Comparison of ENCODE assay signal across 8 cellular contexts in genomic region chr3:46866720-46867549, GRCh38. TPM values are rescaled to one million over a fixed set of nuclear protein-coding genes. Genes with fewer than 3 reads are reported as not detected.
DNase-seq lines count a peak whose midpoint lies in the region; ATAC-seq and TF ChIP-seq lines count a peak whose summit lies in the region.

No MANE protein-coding gene starts in this region.

- H3K27ac ChIP-seq in C4-2B (peak overlapping the region; percentile 27), ascending aorta (peak overlapping the region; percentile 39 to 74)

- ATAC-seq in HG02852 (IDR thresholded peaks at IDR 0.05; ENCODE audit: unreplicated experiment): no peak

- H3K36me3 ChIP-seq in ascending aorta: no peaks in the 10 kb centered on the region

- H3K4me3 ChIP-seq in HFF-Myc (replicated peaks; ENCODE audit: low read depth, low read length) (no peak overlapping the region), ascending aorta (peak overlapping the region in 1 of 2 donors; percentile 29)

- no peaks in the 10 kb centered on the region for H3K27me3 ChIP-seq in ascending aorta

- peaks cover 15 to 25% of the 10 kb centered on the region in 2 donors for H3K4me1 ChIP-seq in ascending aorta

- DNase-seq in HFF-Myc (ENCODE audit: extremely low read depth, low read depth) (no peak), T-helper 22 cell (ENCODE audit: low read depth) (peak; percentile 38), ascending aorta (ENCODE audit: low spot score in 2 of 2) (peak in 1 of 2 donors; percentile 88), hippocampal formation (lab: John Stamatoyannopoulos, UW) (peak; percentile 5 to 58), NCI-H1048 (lab: John Stamatoyannopoulos, UW) (no peak)
- DNase-seq in stimulated activated CD4-positive, alpha-beta T cell treated with anti-CD3 and anti-CD28 coated beads, Interleukin-12 subunit alpha, Interleukin-12 subunit beta, amount 100 ng/mL, for 24 hours (ENCODE audit: low read depth in 2 of 2): peak; percentile 67 to 86

- H3K9me3 ChIP-seq in ascending aorta: no peaks in the 10 kb centered on the region

- peak; percentile 89 for TF ChIP-seq CTCF in C4-2B (conservative IDR thresholded peaks at IDR 0.05)
- peak; percentile 97 for TF ChIP-seq CTCF in HFF-Myc (IDR thresholded peaks at IDR 0.05; ENCODE audit: low read depth, low read length, missing control alignments)
- peak; percentile 82 to 93 (median 91) for TF ChIP-seq CTCF in ascending aorta (IDR thresholded peaks at IDR 0.05)

- intact Hi-C loops in ascending aorta (cut with DNase I): loop anchor here (1.0 kb wide), 3 partner anchors 28 to 162 kb away; no protein-coding TSS in a partner anchor

RNA-seq across cellular contexts. Expression of gene MYL3, which starts 3.7 kb away (rescaled TPM):
- total RNA-seq in ascending aorta: 3.6 TPM

RNA-seq across cellular contexts. Expression of gene PTH1R, which starts 10.6 kb away (rescaled TPM):
- total RNA-seq in ascending aorta: 10.3 TPM

Comparison
In these comparisons a context has a peak if more than half of its experiments do, and no peak if none do; other contexts are left out.
1. DNase-seq: peak in T-helper 22 cell (single experiment), hippocampal formation (2 of 2) and stimulated activated CD4-positive, alpha-beta T cell treated with anti-CD3 and anti-CD28 coated beads, Interleukin-12 subunit alpha, Interleukin-12 subunit beta, amount 100 ng/mL, for 24 hours (2 of 2); none in HFF-Myc (single experiment) and NCI-H1048 (single experiment).
2. Peak in every context shown above with its lines, with median percentiles within 50 percentile points of each other: CTCF ChIP-seq.